ENCODE assay signal across 18 cellular contexts in the genomic region with DNA sequence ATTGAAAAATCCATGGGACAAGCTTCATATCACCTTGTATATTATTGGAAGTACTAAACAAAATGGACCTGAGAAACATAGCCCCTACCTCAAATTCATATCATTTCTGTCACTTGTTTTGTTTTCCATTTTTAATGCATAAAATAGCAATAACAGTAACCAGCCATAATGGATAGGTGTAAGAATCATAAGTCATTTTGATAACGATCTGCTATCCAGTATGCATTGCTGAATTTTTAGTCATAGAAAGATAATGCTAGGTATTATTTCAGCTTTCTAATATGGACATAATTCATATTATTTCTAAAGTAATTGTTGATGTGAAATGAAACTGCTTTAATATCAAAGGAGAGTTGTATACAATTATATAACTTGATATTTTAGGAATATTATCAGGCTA. TPM values are rescaled to one million over a fixed set of nuclear protein-coding genes. Genes with fewer than 3 reads are reported as not detected.
DNase-seq lines count a peak whose midpoint lies in the region; ATAC-seq, FAIRE-seq and TF ChIP-seq lines count a peak whose summit lies in the region.
"Had no signal": no experiment of that assay in that cellular context is flagged by ENCODE, and none has a peak within 500 bp of the region (broad histone marks: within the 10 kb centered on the region; RNA-seq: fewer than 3 reads in every experiment).

No MANE protein-coding gene starts in this region.

- no peak for TF ChIP-seq EP300 in transverse colon (IDR thresholded peaks at IDR 0.05; ENCODE audit: low read depth)

- no peak overlapping the region for H3K9ac ChIP-seq in BLaER1
- H3K9ac ChIP-seq in Loucy (ENCODE audit: low read depth, low read length, poor library complexity, severe bottlenecking), result no peak overlapping the region
- H3K9ac ChIP-seq in endothelial cell of umbilical vein (replicated peaks; ENCODE audit: extremely low read depth, insufficient read depth, low read length), result peak overlapping the region; percentile 100
- H3K9ac ChIP-seq in trophoblast cell (ENCODE audit: low read length), result no peak overlapping the region

- DNase-seq in endothelial cell of umbilical vein (ENCODE audit: low read depth, low spot score) (peak; percentile 32), trophoblast cell (peak; percentile 7 to 74), H54 (ENCODE audit: insufficient read length, low spot score) (no peak), transverse colon (no peak)
- no peak for DNase-seq in stimulated activated naive CD4-positive, alpha-beta T cell (lab: John Stamatoyannopoulos, UW)
- DNase-seq: C1 segment of cervical spinal cord; Caco-2; CD4-positive, alpha-beta T cell; GDM1; HCEC 1CT; IMR-90 had no signal

- in situ Hi-C loops in transverse colon (cut with MboI; ENCODE audit: low pct_ligation_motif_present in 1 of 4, low pct_unique_long_range_greater_than_20kb in 1 of 4, low sequenced_read_pairs in 3 of 4), result no loop called here

- H3K4me1 ChIP-seq in BLaER1 (peaks cover 67% of the 10 kb centered on the region), Loucy (ENCODE audit: insufficient read depth, low read length, poor library complexity, severe bottlenecking) (peaks cover 68% of the 10 kb centered on the region), endothelial cell of umbilical vein (ENCODE audit: control insufficient read depth, extremely low read depth, insufficient read depth, low read length) (peaks cover 62% of the 10 kb centered on the region), trophoblast cell (ENCODE audit: control insufficient read depth in 1 of 2, insufficient read depth in 2 of 2, low read length in 2 of 2) (no peaks in the 10 kb centered on the region), transverse colon (peaks cover 0 to 3% (median 0%) of the 10 kb centered on the region in 4 donors)
- H3K4me1 ChIP-seq: Caco-2 had no signal

- H3K27ac ChIP-seq in BLaER1 (no peak overlapping the region), endothelial cell of umbilical vein (ENCODE audit: insufficient read depth, low read depth, low read length) (peak overlapping the region; percentile 88), trophoblast cell (ENCODE audit: low read depth, low read length) (no peak overlapping the region), transverse colon (no peak overlapping the region)

- H4K20me1 ChIP-seq in BLaER1 (no peaks in the 10 kb centered on the region), Loucy (ENCODE audit: insufficient read depth, low read length, poor library complexity, severe bottlenecking) (no peaks in the 10 kb centered on the region), endothelial cell of umbilical vein (replicated peaks; ENCODE audit: control insufficient read depth, extremely low read depth, insufficient read depth, low read length) (no peaks in the 10 kb centered on the region)

- no CpG with 5 or more reads among the region's 1 CpG for WGBS in trophoblast cell (ENCODE audit: extremely low coverage, insufficient coverage, insufficient read length)
- WGBS in transverse colon (ENCODE audit: low coverage in 1 of 2), 2 donors, result 92 to 100% methylated on average over 1 of the region's 1 CpG

- no peak overlapping the region for H4K8ac ChIP-seq in trophoblast cell (ENCODE audit: low read depth, low read length)

- H3K79me1 ChIP-seq in trophoblast cell (ENCODE audit: low read length), result no peaks in the 10 kb centered on the region

- H3K27me3 ChIP-seq in BLaER1 (no peaks in the 10 kb centered on the region), Loucy (ENCODE audit: insufficient read depth, low read length, poor library complexity, severe bottlenecking) (no peaks in the 10 kb centered on the region), endothelial cell of umbilical vein (ENCODE audit: control insufficient read depth in 2 of 2, insufficient read depth in 2 of 2, low read length in 2 of 2) (no peaks in the 10 kb centered on the region), trophoblast cell (ENCODE audit: insufficient read depth, low read length) (no peaks in the 10 kb centered on the region), transverse colon (no peaks in the 10 kb centered on the region)

- no TSS peak for BruUV-seq in endothelial cell of umbilical vein (replicated peaks; lab: Mats Ljungman, UMichigan)

- H4K91ac ChIP-seq in trophoblast cell (ENCODE audit: low read depth, low read length), result no peak overlapping the region

- no peak overlapping the region for H3K14ac ChIP-seq in trophoblast cell (ENCODE audit: low read length)

- H2BK5ac ChIP-seq in trophoblast cell (ENCODE audit: low read depth, low read length, poor library complexity), result no peak overlapping the region

- no peak overlapping the region for H3K4ac ChIP-seq in trophoblast cell (ENCODE audit: low read depth, low read length)

- peaks cover 12% of the 10 kb centered on the region; the same call in 1 of the 2 replicates for H3K9me3 ChIP-seq in BLaER1
- H3K9me3 ChIP-seq in Loucy (ENCODE audit: insufficient read depth, low read depth, low read length), result no peaks in the 10 kb centered on the region
- H3K9me3 ChIP-seq in endothelial cell of umbilical vein (replicated peaks; ENCODE audit: control insufficient read depth, insufficient read depth, low read length), result no peaks in the 10 kb centered on the region
- H3K9me3 ChIP-seq in trophoblast cell (ENCODE audit: insufficient read depth, low read depth, low read length), result no peaks in the 10 kb centered on the region
- no peaks in the 10 kb centered on the region for H3K9me3 ChIP-seq in transverse colon
- H3K9me3 ChIP-seq: Caco-2 had no signal

- POLR2A ChIA-PET in endothelial cell of umbilical vein (lab: Charles Lee), result no interaction called here

- no peak overlapping the region for H2AFZ ChIP-seq in Loucy (ENCODE audit: low read length)
- no peak overlapping the region for H2AFZ ChIP-seq in endothelial cell of umbilical vein (ENCODE audit: low read depth, low read length)
- no peak overlapping the region for H2AFZ ChIP-seq in trophoblast cell (ENCODE audit: insufficient read depth, low read length, poor library complexity)

- H3K4me2 ChIP-seq in BLaER1, result 0 out of 2 replicates have a peak overlapping the region, but pooled peaks have one; percentile 1
- peak overlapping the region; percentile 79 for H3K4me2 ChIP-seq in Loucy (ENCODE audit: low read depth, low read length, poor library complexity, severe bottlenecking)
- peak overlapping the region; percentile 100 for H3K4me2 ChIP-seq in endothelial cell of umbilical vein (ENCODE audit: insufficient read depth, low read length)
- H3K4me2 ChIP-seq in trophoblast cell (ENCODE audit: low read length), result no peak overlapping the region

- H2AK5ac ChIP-seq in trophoblast cell (ENCODE audit: low read length), result no peak overlapping the region

- intact Hi-C loops in endothelial cell of umbilical vein (cut with micrococcal nuclease), result loop anchor here (2.0 to 5.0 kb wide), 3 partner anchors 80 to 270 kb away; a partner anchor contains a TSS
- intact Hi-C loops in transverse colon (cut with DNase I; ENCODE audit: low total_unique reads), result no loop called here

- H2BK120ac ChIP-seq in trophoblast cell (ENCODE audit: insufficient read depth, low read length, poor library complexity), result no peak overlapping the region

- no peak for TF ChIP-seq CTCF in Loucy (conservative IDR thresholded peaks at IDR 0.05; ENCODE audit: low read length)
- no peak for TF ChIP-seq CTCF in endothelial cell of umbilical vein (IDR thresholded peaks at IDR 0.05; ENCODE audit: extremely low read depth in 1 of 2, insufficient read depth in 1 of 2, low read depth in 1 of 2, low read length in 2 of 2)
- TF ChIP-seq CTCF in transverse colon (IDR thresholded peaks at IDR 0.05), result no peak

- H3K79me2 ChIP-seq in Loucy (ENCODE audit: insufficient read depth, low read length), result peaks cover 43% of the 10 kb centered on the region
- peaks cover 41% of the 10 kb centered on the region for H3K79me2 ChIP-seq in endothelial cell of umbilical vein (ENCODE audit: control insufficient read depth, insufficient read depth, low read length)
- no peaks in the 10 kb centered on the region for H3K79me2 ChIP-seq in trophoblast cell (ENCODE audit: control insufficient read depth, insufficient read depth, low read length, poor library complexity)

- ATAC-seq in GM21390 (IDR thresholded peaks at IDR 0.05; ENCODE audit: unreplicated experiment), result no peak
- ATAC-seq: K562 had no signal

- H3K36me3 ChIP-seq in BLaER1 (peaks cover 22% of the 10 kb centered on the region), Loucy (ENCODE audit: insufficient read depth, low read length) (no peaks in the 10 kb centered on the region), endothelial cell of umbilical vein (ENCODE audit: control insufficient read depth in 2 of 2, extremely low read depth in 1 of 2, insufficient read depth in 2 of 2, low read length in 2 of 2) (no peaks in the 10 kb centered on the region), trophoblast cell (ENCODE audit: control insufficient read depth in 1 of 2, insufficient read depth in 2 of 2, low read length in 2 of 2) (peaks cover 0 to 2% of the 10 kb centered on the region in 2 experiments), transverse colon (no peaks in the 10 kb centered on the region)

- no peak overlapping the region for H4K12ac ChIP-seq in trophoblast cell (ENCODE audit: low read depth, low read length)

- H3K9me2 ChIP-seq in Loucy (replicated peaks; ENCODE audit: low read depth, low read length), result no peaks in the 10 kb centered on the region

- no peak overlapping the region for H3K18ac ChIP-seq in trophoblast cell (ENCODE audit: low read length)

- no peaks in the 10 kb centered on the region for H3F3A ChIP-seq in Loucy (ENCODE audit: low read depth)

- H2BK12ac ChIP-seq in trophoblast cell (ENCODE audit: low read length), result no peak overlapping the region

- no peak for FAIRE-seq in endothelial cell of umbilical vein (lab: Jason Lieb, UNC)
- FAIRE-seq in H54 (lab: Jason Lieb, UNC), result no peak
- FAIRE-seq: GM18507, H1, HTR-8/SVneo, K562 had no signal

- no peaks in the 10 kb centered on the region for H3K9me1 ChIP-seq in endothelial cell of umbilical vein (replicated peaks; ENCODE audit: control insufficient read depth, extremely low read depth, insufficient read depth, low read length)

- H3K4me3 ChIP-seq in BLaER1 (no peak overlapping the region), Loucy (ENCODE audit: low read length, poor library complexity, severe bottlenecking) (peak overlapping the region; percentile 1), endothelial cell of umbilical vein (replicated peaks in 1 of 3; ENCODE audit: insufficient read depth in 1 of 3, low read depth in 1 of 3, low read length in 3 of 3) (peak overlapping the region in 1 of 3 experiments; percentile 99), trophoblast cell (ENCODE audit: low read depth, low read length) (no peak overlapping the region), transverse colon (no peak overlapping the region)
- H3K4me3 ChIP-seq: K562 had no signal

- no peak overlapping the region for H3K23ac ChIP-seq in trophoblast cell (ENCODE audit: low read length)

- CTCF ChIA-PET in endothelial cell of umbilical vein (lab: Charles Lee), result interaction anchor here (0.8 to 2.6 kb wide), 7 partner anchors 9 to 201 kb away, joined by 3 to 13 read pairs (median 3); no protein-coding TSS in a partner anchor

- TF ChIP-seq POLR2A in endothelial cell of umbilical vein (IDR thresholded peaks at IDR 0.05; ENCODE audit: low read depth, low read length), result no peak
- TF ChIP-seq POLR2A in H54 (IDR thresholded peaks at IDR 0.05; ENCODE audit: low read depth, low read length), result no peak
- no peak for TF ChIP-seq POLR2A in transverse colon (IDR thresholded peaks at IDR 0.05)

- dilution Hi-C loops in endothelial cell of umbilical vein (cut with MboI; ENCODE audit: extremely low pct_ligation_motif_present, low sequenced_read_pairs), result no loop called here

RNA-seq across cellular contexts. Expression of a gene that starts 1.1 kb away (rescaled TPM):
- 24.5 and 26.5 TPM in 2 replicates for total RNA-seq in endothelial cell of umbilical vein
- 28.8 and 32.6 TPM in 2 replicates for polyA plus RNA-seq in endothelial cell of umbilical vein
- polyA plus RNA-seq in endothelial cell of umbilical vein (2011; cell fraction: cytosol; rRNA removed), result 34.3 and 42.2 TPM in 2 replicates
- polyA plus RNA-seq in endothelial cell of umbilical vein (2011; cell fraction: nucleus; rRNA removed), result 50.6 and 56.2 TPM in 2 replicates
- 23.2 and 31.6 TPM in 2 replicates for polyA plus RNA-seq in endothelial cell of umbilical vein (2012)
- 22.6 and 30.1 TPM in 2 replicates for polyA minus RNA-seq in endothelial cell of umbilical vein
- polyA minus RNA-seq in endothelial cell of umbilical vein (2011; cell fraction: cytosol; rRNA and poly(A)+ RNA removed), result not detected
- polyA minus RNA-seq in endothelial cell of umbilical vein (2011; cell fraction: nucleus; rRNA and poly(A)+ RNA removed), result 57.5 and 74.3 TPM in 2 replicates
- 0.03 and 0.08 TPM in 2 replicates for polyA plus RNA-seq in trophoblast cell (2013)
- total RNA-seq in transverse colon, result 1 to 10 TPM; 1.8 to 3.4 (median 2.3) TPM

Comparison
In these comparisons a context has a peak if more than half of its experiments do, and no peak if none do; other contexts are left out.
1. DNase-seq: peak in endothelial cell of umbilical vein (single experiment) and trophoblast cell (2 of 2); none in H54 (single experiment), stimulated activated naive CD4-positive, alpha-beta T cell (0 of 6) and transverse colon (single experiment).